In genomic region chr1:43052322-43052721, GRCh38 we compare ENCODE assay signal across 14 cellular contexts.
DNase-seq lines count a peak whose midpoint lies in the region; ATAC-seq and TF ChIP-seq lines count a peak whose summit lies in the region.
"Had no signal": no experiment of that assay in that cellular context is flagged by ENCODE, and none has a peak within 500 bp of the region (broad histone marks: within the 10 kb centered on the region; RNA-seq: fewer than 3 reads in every experiment).

No MANE protein-coding gene starts in this region.

- H3K4me3 ChIP-seq in H7 (ENCODE audit: insufficient read depth, low read depth, low read length) (no peak overlapping the region), hepatocyte (no peak overlapping the region), neural progenitor cell (no peak overlapping the region), smooth muscle cell (no peak overlapping the region)
- no peak overlapping the region for H3K4me3 ChIP-seq in naive thymus-derived CD4-positive, alpha-beta T cell (ENCODE audit: low read length)

- H3K9ac ChIP-seq in neural progenitor cell (no peak overlapping the region), smooth muscle cell (ENCODE audit: low read depth) (no peak overlapping the region)

- H3K4me1 Mint-ChIP-seq in neural progenitor cell: peaks cover 38% of the 10 kb centered on the region
- peaks cover 0 to 11% (median 1%) of the 10 kb centered on the region in 7 donors for H3K4me1 Mint-ChIP-seq in naive thymus-derived CD4-positive, alpha-beta T cell
- H3K4me1 Mint-ChIP-seq: B cell had no signal

- H3K27ac ChIP-seq in hepatocyte (peak overlapping the region; percentile 84), neural progenitor cell (no peak overlapping the region), smooth muscle cell (ENCODE audit: low read depth) (peak overlapping the region; percentile 42)
- H3K27ac ChIP-seq in naive thymus-derived CD4-positive, alpha-beta T cell (ENCODE audit: low read depth, low read length): no peak overlapping the region
- H3K27ac ChIP-seq: HL-60 had no signal

- no peaks in the 10 kb centered on the region for H4K20me1 ChIP-seq in hepatocyte (ENCODE audit: insufficient read depth, poor library complexity, severe bottlenecking)
- no peaks in the 10 kb centered on the region for H4K20me1 ChIP-seq in neural progenitor cell (ENCODE audit: low read depth)
- H4K20me1 ChIP-seq in smooth muscle cell (ENCODE audit: low read depth): no peaks in the 10 kb centered on the region

- H3K4me2 ChIP-seq in hepatocyte (peak overlapping the region; percentile 30), neural progenitor cell (peak overlapping the region; percentile 24), smooth muscle cell (peak overlapping the region; percentile 47)

- POLR2A ChIA-PET in naive thymus-derived CD4-positive, alpha-beta T cell (lab: Charles Lee): no interaction called here

- no peak overlapping the region for H2AFZ ChIP-seq in hepatocyte
- no peak overlapping the region for H2AFZ ChIP-seq in neural progenitor cell (replicated peaks)
- no peak overlapping the region for H2AFZ ChIP-seq in smooth muscle cell (ENCODE audit: low read depth)

- no peaks in the 10 kb centered on the region; the same call in 1 of the 2 replicates for H3K27me3 ChIP-seq in H7 (ENCODE audit: control insufficient read depth, insufficient read depth, low read length)
- H3K27me3 ChIP-seq in hepatocyte: no peaks in the 10 kb centered on the region
- no peaks in the 10 kb centered on the region for H3K27me3 ChIP-seq in neural progenitor cell
- H3K27me3 ChIP-seq in smooth muscle cell (ENCODE audit: low read depth): no peaks in the 10 kb centered on the region
- H3K27me3 ChIP-seq in naive thymus-derived CD4-positive, alpha-beta T cell (ENCODE audit: control insufficient read depth in 2 of 2, insufficient read depth in 2 of 2, low read length in 2 of 2): no peaks in the 10 kb centered on the region

- intact Hi-C loops in naive thymus-derived CD4-positive, alpha-beta T cell (cut with micrococcal nuclease): no loop called here

- H3K9me3 ChIP-seq in hepatocyte (ENCODE audit: low read depth): no peaks in the 10 kb centered on the region
- no peaks in the 10 kb centered on the region for H3K9me3 ChIP-seq in neural progenitor cell (ENCODE audit: low read depth)
- H3K9me3 ChIP-seq in smooth muscle cell (replicated peaks; ENCODE audit: low read depth): no peaks in the 10 kb centered on the region
- H3K9me3 ChIP-seq in naive thymus-derived CD4-positive, alpha-beta T cell (ENCODE audit: control insufficient read depth in 2 of 3, low read length in 3 of 3): no peaks in the 10 kb centered on the region

- H3K79me2 ChIP-seq in hepatocyte: no peaks in the 10 kb centered on the region
- no peaks in the 10 kb centered on the region for H3K79me2 ChIP-seq in neural progenitor cell (ENCODE audit: low read depth)
- no peaks in the 10 kb centered on the region for H3K79me2 ChIP-seq in smooth muscle cell (ENCODE audit: low read depth)

- H3K36me3 ChIP-seq in H7 (replicated peaks; ENCODE audit: control insufficient read depth, insufficient read depth, low read length) (no peaks in the 10 kb centered on the region), hepatocyte (replicated peaks; ENCODE audit: insufficient read depth, low read depth) (no peaks in the 10 kb centered on the region), neural progenitor cell (no peaks in the 10 kb centered on the region), smooth muscle cell (ENCODE audit: low read depth) (no peaks in the 10 kb centered on the region)
- H3K36me3 ChIP-seq in naive thymus-derived CD4-positive, alpha-beta T cell (ENCODE audit: control insufficient read depth in 2 of 3, insufficient read depth in 3 of 3, low read length in 3 of 3): no peaks in the 10 kb centered on the region

- ATAC-seq in naive thymus-derived CD4-positive, alpha-beta T cell: no peak

- H3K36me3 Mint-ChIP-seq in neural progenitor cell: peaks cover 2% of the 10 kb centered on the region
- H3K36me3 Mint-ChIP-seq in naive thymus-derived CD4-positive, alpha-beta T cell: peaks cover 0 to under 1% (median 0%) of the 10 kb centered on the region in 5 donors

- CTCF ChIA-PET in naive thymus-derived CD4-positive, alpha-beta T cell (lab: Charles Lee): no interaction called here

- no peaks in the 10 kb centered on the region for H3F3A ChIP-seq in neural progenitor cell (ENCODE audit: low read depth)
- H3F3A ChIP-seq in smooth muscle cell (ENCODE audit: low read depth): peaks cover 18% of the 10 kb centered on the region

- WGBS in hepatocyte (ENCODE audit: low lambda C conversion rate, missing lambda C conversion rate): 89% methylated on average over 1 of the region's 1 CpG
- WGBS in smooth muscle cell (ENCODE audit: low lambda C conversion rate): 82% methylated on average over 1 of the region's 1 CpG

- H3K4me1 ChIP-seq in hepatocyte (ENCODE audit: insufficient read depth) (peaks cover 53% of the 10 kb centered on the region), neural progenitor cell (peaks cover 19% of the 10 kb centered on the region), smooth muscle cell (ENCODE audit: low read depth) (peaks cover 44% of the 10 kb centered on the region)
- H3K4me1 ChIP-seq in naive thymus-derived CD4-positive, alpha-beta T cell (ENCODE audit: control insufficient read depth in 2 of 2, insufficient read depth in 2 of 2, low read length in 2 of 2): no peaks in the 10 kb centered on the region

- H3K9me2 ChIP-seq in hepatocyte (replicated peaks; ENCODE audit: insufficient read depth): no peaks in the 10 kb centered on the region

- H3K4me3 Mint-ChIP-seq in neural progenitor cell: no peak overlapping the region
- no peak overlapping the region for H3K4me3 Mint-ChIP-seq in naive thymus-derived CD4-positive, alpha-beta T cell
- H3K4me3 Mint-ChIP-seq: B cell; CD4-positive, alpha-beta T cell had no signal

- H3K9me3 Mint-ChIP-seq in neural progenitor cell: peaks cover 3% of the 10 kb centered on the region
- peaks cover 0 to under 1% (median 0%) of the 10 kb centered on the region in 11 donors for H3K9me3 Mint-ChIP-seq in naive thymus-derived CD4-positive, alpha-beta T cell
- H3K9me3 Mint-ChIP-seq: CD4-positive, alpha-beta T cell had no signal

- TF ChIP-seq CTCF in hepatocyte (IDR thresholded peaks at IDR 0.05; ENCODE audit: poor library complexity) (no peak), neural progenitor cell (IDR thresholded peaks at IDR 0.05) (no peak), smooth muscle cell (IDR thresholded peaks at IDR 0.05; ENCODE audit: borderline replicate concordance, insufficient read depth, poor library complexity, severe bottlenecking) (no peak)

- peak overlapping the region; percentile 40 for H3K27ac Mint-ChIP-seq in neural progenitor cell
- no peak overlapping the region for H3K27ac Mint-ChIP-seq in naive thymus-derived CD4-positive, alpha-beta T cell
- H3K27ac Mint-ChIP-seq: B cell; CD4-positive, alpha-beta T cell had no signal

- peaks cover 9% of the 10 kb centered on the region for H3K27me3 Mint-ChIP-seq in neural progenitor cell (ENCODE audit: insufficient read depth, low read depth)
- H3K27me3 Mint-ChIP-seq in naive thymus-derived CD4-positive, alpha-beta T cell: peaks cover 0 to 15% (median 0%) of the 10 kb centered on the region in 5 donors
- H3K27me3 Mint-ChIP-seq: CD4-positive, alpha-beta T cell had no signal

- peak; percentile 7 for DNase-seq in H7
- no peak for DNase-seq in hepatocyte (ENCODE audit: low spot score)
- DNase-seq in neural progenitor cell (ENCODE audit: low spot score): no peak
- no peak for DNase-seq in smooth muscle cell (lab: John Stamatoyannopoulos, UW; ENCODE audit: unreplicated experiment)
- DNase-seq in naive thymus-derived CD4-positive, alpha-beta T cell: no peak
- DNase-seq in activated gamma-delta T cell (lab: John Stamatoyannopoulos, UW): no peak
- DNase-seq in iPS-NIHi11 (ENCODE audit: low spot score): no peak
- no peak for DNase-seq in NCI-H1436 (lab: John Stamatoyannopoulos, UW)
- DNase-seq: C1 segment of cervical spinal cord; CD4-positive, alpha-beta T cell; DMS79; HCEC 1CT had no signal

Comparison
In these comparisons a context has a peak if more than half of its experiments do, and no peak if none do; other contexts are left out.
1. H3K27ac ChIP-seq: peak in hepatocyte (single experiment) and smooth muscle cell (single experiment); none in neural progenitor cell (single experiment) and naive thymus-derived CD4-positive, alpha-beta T cell (single experiment).
2. Peak in every context shown above with its lines, with median percentiles within 50 percentile points of each other: H3K4me2 ChIP-seq.